In the genomic region with DNA sequence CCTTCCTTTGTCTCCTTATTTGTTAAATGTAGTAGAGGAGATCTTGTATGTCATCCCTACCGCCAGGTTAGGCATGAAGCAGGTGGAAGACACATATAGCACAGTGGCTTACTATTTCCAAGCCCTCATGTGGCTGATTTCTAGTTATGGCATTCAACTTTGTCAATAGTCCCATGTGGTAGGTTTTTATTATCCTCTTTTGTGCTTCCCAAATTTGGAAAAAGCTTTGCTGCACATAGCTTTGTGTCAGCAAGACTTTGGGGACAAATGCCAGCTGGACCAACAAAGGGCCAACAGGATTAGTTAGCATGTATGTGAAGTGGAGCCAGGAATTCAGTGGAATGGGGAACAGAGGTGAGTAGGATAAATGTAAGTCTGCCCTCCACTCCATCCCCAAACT, we compare ENCODE assay signal across 23 cellular contexts.
"Had no signal": no experiment of that assay in that cellular context is flagged by ENCODE, and none has a peak within 500 bp of the region (broad histone marks: within the 10 kb centered on the region; RNA-seq: fewer than 3 reads in every experiment).

No MANE protein-coding gene starts in this region.

- H3K27ac ChIP-seq: ascending aorta, PC-9 had no signal

- H3K36me3 ChIP-seq: ascending aorta had no signal

- H3K27me3 ChIP-seq: ascending aorta had no signal

- H3K4me1 ChIP-seq: ascending aorta had no signal

- ATAC-seq: activated naive CD4-positive, alpha-beta T cell treated with anti-CD3 and anti-CD28 coated beads, Interleukin-2, amount 50 U/mL, for 72 hours; activated naive CD8-positive, alpha-beta T cell treated with anti-CD3 and anti-CD28 coated beads, Interleukin-2, amount 50 U/mL, for 24 hours; activated T-cell treated with anti-CD3 and anti-CD28 coated beads, Interleukin-2, amount 50 U/mL, for 4 hours had no signal

- H3K4me3 ChIP-seq: ascending aorta, PC-9 had no signal

- H3K9me3 ChIP-seq: ascending aorta had no signal

- DNase-seq: activated CD4-positive, alpha-beta T cell treated with anti-CD3 and anti-CD28 coated beads for 1 hour; activated CD4-positive, alpha-beta T cell treated with anti-CD3 and anti-CD28 coated beads, Interleukin-2, amount 10 ng/mL, durations not matched to agents 24 days and 14 days; activated CD4-positive, alpha-beta T cell treated with anti-CD3 and anti-CD28 coated beads, Interleukin-2, amount 50 U/mL, for 48 hours; activated CD8-positive, alpha-beta memory T cell treated with anti-CD3 and anti-CD28 coated beads for 24 hours; activated effector memory CD4-positive, alpha-beta T cell treated with anti-CD3 and anti-CD28 coated beads, Interleukin-2, amount 50 U/mL, for 16 hours; activated naive CD4-positive, alpha-beta T cell treated with Interleukin-2 at 50 U/mL for 16 hours; activated naive CD8-positive, alpha-beta T cell treated with anti-CD3 and anti-CD28 coated beads, Interleukin-2, amount 50 U/mL, for 24 hours; activated T-cell treated with anti-CD3 and anti-CD28 coated beads, Interleukin-2, amount 50 U/mL, for 4 hours; amniotic stem cell; Karpas-422; NCI-H1105 treated with DMSO at 0.1 percent for 48 hours; NCI-H1436 treated with DMSO at 0.1 percent for 48 hours; NCI-H187 treated with DMSO at 0.1 percent for 48 hours; NCI-H2081 treated with DMSO at 0.1 percent for 48 hours; NCI-H2171; NCI-H2227 treated with DMSO at 0.1 percent for 48 hours; NCI-H446 treated with DMSO at 0.1 percent for 48 hours; NCI-H524 treated with DMSO at 0.1 percent for 48 hours; PC-9; SHP77 treated with DMSO at 0.1 percent for 48 hours; T-helper 9 cell had no signal
